14 cellular contexts compared by ENCODE assay signal in genomic region chr1:16608838-16609560, GRCh38.
"Had no signal": no experiment of that assay in that cellular context is flagged by ENCODE, and none has a peak within 500 bp of the region (broad histone marks: within the 10 kb centered on the region; RNA-seq: fewer than 3 reads in every experiment).

No MANE protein-coding gene starts in this region.

- H3K9me3 Mint-ChIP-seq: activated T-cell treated with anti-CD3 and anti-CD28 coated beads, Interleukin-2, amount 50 U/mL, for 4 hours; nephron progenitor cell; stimulated activated naive CD8-positive, alpha-beta T cell treated with anti-CD3 and anti-CD28 coated beads, Interleukin-15, Interleukin-2, amounts not matched to agents 100 ng/mL and 50 ng/mL, for 24 hours had no signal

- H3K27ac Mint-ChIP-seq: activated CD8-positive, alpha-beta memory T cell treated with anti-CD3 and anti-CD28 coated beads, Interleukin-2, amount 10 ng/mL, durations not matched to agents 7 days and 5 days; nephron progenitor cell; stimulated activated naive CD8-positive, alpha-beta T cell treated with anti-CD3 and anti-CD28 coated beads, Interleukin-15, Interleukin-2, amounts not matched to agents 100 ng/mL and 50 ng/mL, for 24 hours had no signal

- ATAC-seq: activated CD4-positive, CD25-positive, alpha-beta regulatory T cell treated with anti-CD3 and anti-CD28 coated beads, Interleukin-2, amount 50 U/mL, for 24 hours; activated CD8-positive, alpha-beta memory T cell treated with anti-CD3 and anti-CD28 coated beads, Interleukin-2, amount 10 ng/mL, durations not matched to agents 7 days and 5 days; activated T-cell treated with anti-CD3 and anti-CD28 coated beads, Interleukin-2, amount 50 U/mL, for 4 hours; sciatic nerve; upper lobe of right lung had no signal

- H3K27me3 Mint-ChIP-seq: activated CD8-positive, alpha-beta memory T cell treated with anti-CD3 and anti-CD28 coated beads, Interleukin-2, amount 10 ng/mL, durations not matched to agents 7 days and 5 days; stimulated activated naive CD8-positive, alpha-beta T cell treated with anti-CD3 and anti-CD28 coated beads, Interleukin-15, Interleukin-2, amounts not matched to agents 100 ng/mL and 50 ng/mL, for 24 hours had no signal

- H3K4me1 Mint-ChIP-seq: activated CD8-positive, alpha-beta memory T cell treated with anti-CD3 and anti-CD28 coated beads, Interleukin-2, amount 10 ng/mL, durations not matched to agents 7 days and 5 days; nephron progenitor cell had no signal

- H3K4me3 Mint-ChIP-seq: activated CD8-positive, alpha-beta memory T cell treated with anti-CD3 and anti-CD28 coated beads, Interleukin-2, amount 10 ng/mL, durations not matched to agents 7 days and 5 days; activated T-cell treated with anti-CD3 and anti-CD28 coated beads, Interleukin-2, amount 50 U/mL, for 4 hours; nephron progenitor cell; stimulated activated naive CD8-positive, alpha-beta T cell treated with anti-CD3 and anti-CD28 coated beads, Interleukin-15, Interleukin-2, amounts not matched to agents 100 ng/mL and 50 ng/mL, for 24 hours had no signal

- H3K36me3 Mint-ChIP-seq: activated CD8-positive, alpha-beta memory T cell treated with anti-CD3 and anti-CD28 coated beads, Interleukin-2, amount 10 ng/mL, durations not matched to agents 7 days and 5 days had no signal

- DNase-seq: activated effector memory CD4-positive, alpha-beta T cell treated with Interleukin-2 at 50 U/mL for 16 hours; activated naive CD4-positive, alpha-beta T cell treated with anti-CD3 and anti-CD28 coated beads, Interleukin-2, amount 50 U/mL, for 16 hours; esophagus squamous epithelium; foreskin fibroblast; glutamatergic neuron; kidney glomerular epithelial cell; nephron progenitor cell; SW 1271 had no signal
